In genomic region chr13:76231522-76232167, GRCh38 we compare ENCODE assay signal across 24 cellular contexts.
"Had no signal": no experiment of that assay in that cellular context is flagged by ENCODE, and none has a peak within 500 bp of the region (broad histone marks: within the 10 kb centered on the region; RNA-seq: fewer than 3 reads in every experiment).

No MANE protein-coding gene starts in this region.

- H3K9me3 ChIP-seq: mucosa of descending colon, ovary, psoas muscle, suprapubic skin had no signal

- DNase-seq: activated CD4-positive, alpha-beta T cell treated with anti-CD3 and anti-CD28 coated beads, Interleukin-2, amount 50 U/mL, for 1 hour; activated CD4-positive, CD25-positive, alpha-beta regulatory T cell treated with anti-CD3 and anti-CD28 coated beads, Interleukin-2, amount 50 U/mL, for 72 hours; activated CD8-positive, alpha-beta memory T cell treated with anti-CD3 and anti-CD28 coated beads for 24 hours; activated naive CD8-positive, alpha-beta T cell treated with anti-CD3 and anti-CD28 coated beads, Interleukin-2, amount 10 ng/mL, durations not matched to agents 7 days and 5 days; amygdala; central memory CD4-positive, alpha-beta T cell; erythroblast; head of caudate nucleus; kidney glomerular epithelial cell; left ventricle myocardium superior; mucosa of descending colon; naive B cell; ovary; psoas muscle; right cardiac atrium; stimulated activated CD4-positive, alpha-beta T cell treated with anti-CD3 and anti-CD28 coated beads, Interleukin-2, amount 100 ng/mL, for 48 hours; stimulated activated naive CD8-positive, alpha-beta T cell treated with anti-CD3 and anti-CD28 coated beads, Interleukin-15, amount 100 ng/mL, for 72 hours had no signal

- H3K4me1 ChIP-seq: psoas muscle, suprapubic skin had no signal

- H3K9me3 Mint-ChIP-seq: activated naive CD8-positive, alpha-beta T cell treated with anti-CD3 and anti-CD28 coated beads, Interleukin-2, amount 10 ng/mL, durations not matched to agents 7 days and 5 days; activated T-helper 1 cell treated with anti-CD3 and anti-CD28 coated beads, Interleukin-12 subunit alpha, Interleukin-12 subunit beta, Interleukin-2, Interleukin-4 antibody, amounts not matched to agents 30 ng/mL and 10 ng/mL and 1 ng/mL, durations not matched to agents 14 hours and 24 hours and 36 hours; memory B cell; stimulated activated naive CD8-positive, alpha-beta T cell treated with anti-CD3 and anti-CD28 coated beads, Interleukin-15, amount 100 ng/mL, for 72 hours; T-helper 1 cell treated with Interleukin-12 subunit alpha and Interleukin-12 subunit beta and Interleukin-4 antibody, amounts not matched to agents 30 μg/mL and 1 μg/mL, for 36 hours; type B pancreatic cell had no signal

- ATAC-seq: left ventricle myocardium superior; mucosa of descending colon; psoas muscle; right cardiac atrium; stimulated activated naive CD8-positive, alpha-beta T cell treated with anti-CD3 and anti-CD28 coated beads, Interleukin-15, amount 100 ng/mL, for 72 hours had no signal

- H3K4me3 Mint-ChIP-seq: activated naive CD8-positive, alpha-beta T cell treated with anti-CD3 and anti-CD28 coated beads, Interleukin-2, amount 10 ng/mL, durations not matched to agents 7 days and 5 days; activated T-helper 1 cell treated with anti-CD3 and anti-CD28 coated beads, Interleukin-12 subunit alpha, Interleukin-12 subunit beta, Interleukin-2, Interleukin-4 antibody, amounts not matched to agents 30 ng/mL and 10 ng/mL and 1 ng/mL, durations not matched to agents 14 hours and 24 hours and 36 hours; memory B cell; naive B cell; stimulated activated naive CD8-positive, alpha-beta T cell treated with anti-CD3 and anti-CD28 coated beads, Interleukin-15, amount 100 ng/mL, for 72 hours; T-helper 1 cell treated with Interleukin-12 subunit alpha and Interleukin-12 subunit beta and Interleukin-4 antibody, amounts not matched to agents 30 μg/mL and 1 μg/mL, for 36 hours; type B pancreatic cell had no signal

- H3K27ac ChIP-seq: ovary, psoas muscle, suprapubic skin had no signal

- FAIRE-seq: colon, frontal cortex had no signal

- H3K36me3 ChIP-seq: ovary, suprapubic skin had no signal

- H3K36me3 Mint-ChIP-seq: activated naive CD8-positive, alpha-beta T cell treated with anti-CD3 and anti-CD28 coated beads, Interleukin-2, amount 10 ng/mL, durations not matched to agents 7 days and 5 days; memory B cell; naive B cell; type B pancreatic cell had no signal

- H3K4me1 Mint-ChIP-seq: activated naive CD8-positive, alpha-beta T cell treated with anti-CD3 and anti-CD28 coated beads, Interleukin-2, amount 10 ng/mL, durations not matched to agents 7 days and 5 days; memory B cell; naive B cell; stimulated activated naive CD8-positive, alpha-beta T cell treated with anti-CD3 and anti-CD28 coated beads, Interleukin-15, amount 100 ng/mL, for 72 hours had no signal

- H3K27me3 Mint-ChIP-seq: activated naive CD8-positive, alpha-beta T cell treated with anti-CD3 and anti-CD28 coated beads, Interleukin-2, amount 10 ng/mL, durations not matched to agents 7 days and 5 days had no signal

- H3K27ac Mint-ChIP-seq: activated naive CD8-positive, alpha-beta T cell treated with anti-CD3 and anti-CD28 coated beads, Interleukin-2, amount 10 ng/mL, durations not matched to agents 7 days and 5 days; activated T-helper 1 cell treated with anti-CD3 and anti-CD28 coated beads, Interleukin-12 subunit alpha, Interleukin-12 subunit beta, Interleukin-2, Interleukin-4 antibody, amounts not matched to agents 30 ng/mL and 10 ng/mL and 1 ng/mL, durations not matched to agents 14 hours and 24 hours and 36 hours; memory B cell; naive B cell; stimulated activated naive CD8-positive, alpha-beta T cell treated with anti-CD3 and anti-CD28 coated beads, Interleukin-15, amount 100 ng/mL, for 72 hours; T-helper 1 cell treated with Interleukin-12 subunit alpha and Interleukin-12 subunit beta and Interleukin-4 antibody, amounts not matched to agents 30 μg/mL and 1 μg/mL, for 36 hours; type B pancreatic cell had no signal

- H3K4me3 ChIP-seq: mucosa of descending colon, ovary, psoas muscle, suprapubic skin had no signal

- H3K27me3 ChIP-seq: ovary, suprapubic skin had no signal
